Comparison of ENCODE assay signal across 18 cellular contexts in the genomic region with DNA sequence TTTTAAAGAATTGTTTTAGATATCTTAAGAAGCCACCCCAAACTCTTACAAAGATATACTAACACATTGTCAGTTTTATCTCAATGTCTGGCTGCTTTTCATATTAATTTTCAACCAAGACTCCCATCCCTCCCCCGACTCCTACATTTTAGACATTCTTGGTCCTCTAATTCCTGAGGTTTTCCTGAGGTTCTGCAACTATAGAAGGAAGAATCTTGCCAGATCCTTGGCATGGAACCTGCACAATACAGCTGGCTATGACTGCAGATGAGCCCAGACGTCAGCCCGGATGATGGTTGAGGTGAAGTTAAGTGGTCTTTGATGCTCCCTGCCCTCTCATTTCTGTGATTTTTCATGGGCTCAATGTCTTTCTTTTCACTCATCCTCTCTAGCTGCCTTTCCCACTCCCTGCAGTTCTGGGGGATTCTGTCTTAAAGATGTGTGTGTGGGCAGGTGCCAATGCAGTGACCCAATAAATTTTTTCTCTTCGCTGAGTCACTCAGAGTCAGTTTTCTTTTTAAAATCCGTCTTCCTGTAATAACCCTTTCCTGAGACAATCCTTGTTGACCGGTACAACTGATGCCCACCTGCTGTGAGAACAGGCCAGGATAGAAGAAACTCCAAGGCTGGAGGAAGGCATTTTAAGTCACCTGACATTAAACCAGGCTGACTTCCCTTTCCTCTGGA.
DNase-seq lines count a peak whose midpoint lies in the region; ATAC-seq and TF ChIP-seq lines count a peak whose summit lies in the region.
"Had no signal": no experiment of that assay in that cellular context is flagged by ENCODE, and none has a peak within 500 bp of the region (broad histone marks: within the 10 kb centered on the region; RNA-seq: fewer than 3 reads in every experiment).

No MANE protein-coding gene starts in this region.

- no peak overlapping the region for H3K4me2 ChIP-seq in neural progenitor cell

- H3K27ac Mint-ChIP-seq in chondrocyte (ENCODE audit: unreplicated experiment) (peak overlapping the region; percentile 93), neural progenitor cell (peak overlapping the region; percentile 34)
- H3K27ac Mint-ChIP-seq: activated CD4-positive, alpha-beta T cell treated with anti-CD3 and anti-CD28 coated beads, Interleukin-2, amount 10 ng/mL, durations not matched to agents 7 days and 5 days; activated naive CD4-positive, alpha-beta T cell treated with anti-CD3 and anti-CD28 coated beads for 36 hours; naive thymus-derived CD4-positive, alpha-beta T cell; stimulated activated effector memory CD8-positive, alpha-beta T cell treated with anti-CD3 and anti-CD28 coated beads, Interleukin-12 subunit alpha, Interleukin-12 subunit beta, amount 100 ng/mL, for 72 hours had no signal

- H3K27ac ChIP-seq in neural progenitor cell = no peak overlapping the region
- no peak overlapping the region for H3K27ac ChIP-seq in right lobe of liver
- H3K27ac ChIP-seq in tibial nerve = no peak overlapping the region
- H3K27ac ChIP-seq: lower lobe of right lung, transverse colon had no signal

- no peaks in the 10 kb centered on the region for H3K79me2 ChIP-seq in neural progenitor cell (ENCODE audit: low read depth)

- H3K9me3 ChIP-seq in neural progenitor cell (ENCODE audit: low read depth) = no peaks in the 10 kb centered on the region
- H3K9me3 ChIP-seq in right lobe of liver = no peaks in the 10 kb centered on the region
- peaks cover 0 to 15% (median 0%) of the 10 kb centered on the region in 4 donors for H3K9me3 ChIP-seq in tibial nerve
- H3K9me3 ChIP-seq: lower lobe of right lung, transverse colon had no signal

- no peak for TF ChIP-seq POLR2A in right lobe of liver (IDR thresholded peaks at IDR 0.05)
- no peak for TF ChIP-seq POLR2A in tibial nerve (IDR thresholded peaks at IDR 0.05)

- no peak for TF ChIP-seq CTCF in AG10803 (conservative IDR thresholded peaks at IDR 0.05; ENCODE audit: low read length)
- TF ChIP-seq CTCF in chondrocyte (IDR thresholded peaks at IDR 0.05) = no peak
- TF ChIP-seq CTCF in neural progenitor cell (IDR thresholded peaks at IDR 0.05) = no peak
- TF ChIP-seq CTCF in right lobe of liver (IDR thresholded peaks at IDR 0.05) = no peak
- TF ChIP-seq CTCF in tibial nerve (IDR thresholded peaks at IDR 0.05) = no peak

- H3K4me3 ChIP-seq in AG10803 (ENCODE audit: low read length) (no peak overlapping the region), neural progenitor cell (no peak overlapping the region), right lobe of liver (no peak overlapping the region), tibial nerve (no peak overlapping the region)
- H3K4me3 ChIP-seq: lower lobe of right lung, transverse colon had no signal

- H3K4me1 ChIP-seq in neural progenitor cell = no peaks in the 10 kb centered on the region
- H3K4me1 ChIP-seq in right lobe of liver = no peaks in the 10 kb centered on the region
- H3K4me1 ChIP-seq in tibial nerve = no peaks in the 10 kb centered on the region
- H3K4me1 ChIP-seq: lower lobe of right lung, transverse colon had no signal

- intact Hi-C loops in right lobe of liver (cut with DNase I) = no loop called here

- no peaks in the 10 kb centered on the region for H4K20me1 ChIP-seq in neural progenitor cell (ENCODE audit: low read depth)

- no peaks in the 10 kb centered on the region for H3K27me3 ChIP-seq in neural progenitor cell
- no peaks in the 10 kb centered on the region for H3K27me3 ChIP-seq in right lobe of liver
- H3K27me3 ChIP-seq in tibial nerve = no peaks in the 10 kb centered on the region
- H3K27me3 ChIP-seq: transverse colon had no signal

- H3K4me3 Mint-ChIP-seq in chondrocyte (ENCODE audit: unreplicated experiment) (peak overlapping the region; percentile 21), neural progenitor cell (no peak overlapping the region)
- H3K4me3 Mint-ChIP-seq: activated CD4-positive, alpha-beta T cell treated with anti-CD3 and anti-CD28 coated beads, Interleukin-2, amount 10 ng/mL, durations not matched to agents 7 days and 5 days; activated naive CD4-positive, alpha-beta T cell treated with anti-CD3 and anti-CD28 coated beads for 36 hours; brain; naive thymus-derived CD4-positive, alpha-beta T cell; stimulated activated effector memory CD8-positive, alpha-beta T cell treated with anti-CD3 and anti-CD28 coated beads, Interleukin-12 subunit alpha, Interleukin-12 subunit beta, amount 100 ng/mL, for 72 hours had no signal

- no peak overlapping the region for H3K9ac ChIP-seq in neural progenitor cell

- H3K36me3 ChIP-seq in neural progenitor cell (no peaks in the 10 kb centered on the region), right lobe of liver (no peaks in the 10 kb centered on the region), tibial nerve (no peaks in the 10 kb centered on the region)
- H3K36me3 ChIP-seq: lower lobe of right lung, transverse colon had no signal

- peaks cover 6% of the 10 kb centered on the region for H3K9me3 Mint-ChIP-seq in chondrocyte (ENCODE audit: low read depth)
- peaks cover 5% of the 10 kb centered on the region for H3K9me3 Mint-ChIP-seq in neural progenitor cell

- H3K4me1 Mint-ChIP-seq in chondrocyte (ENCODE audit: low read depth) (peaks cover 62% of the 10 kb centered on the region), neural progenitor cell (peaks cover 16% of the 10 kb centered on the region)
- H3K4me1 Mint-ChIP-seq: activated CD4-positive, alpha-beta T cell treated with anti-CD3 and anti-CD28 coated beads, Interleukin-2, amount 10 ng/mL, durations not matched to agents 7 days and 5 days; naive thymus-derived CD4-positive, alpha-beta T cell; stimulated activated effector memory CD8-positive, alpha-beta T cell treated with anti-CD3 and anti-CD28 coated beads, Interleukin-12 subunit alpha, Interleukin-12 subunit beta, amount 100 ng/mL, for 72 hours had no signal

- H3F3A ChIP-seq in neural progenitor cell (ENCODE audit: low read depth) = no peaks in the 10 kb centered on the region

- peaks cover 2% of the 10 kb centered on the region for H3K36me3 Mint-ChIP-seq in chondrocyte (ENCODE audit: low read depth)
- H3K36me3 Mint-ChIP-seq in neural progenitor cell = no peaks in the 10 kb centered on the region
- H3K36me3 Mint-ChIP-seq: stimulated activated effector memory CD8-positive, alpha-beta T cell treated with anti-CD3 and anti-CD28 coated beads, Interleukin-12 subunit alpha, Interleukin-12 subunit beta, amount 100 ng/mL, for 72 hours had no signal

- no peak for TF ChIP-seq EP300 in tibial nerve (IDR thresholded peaks at IDR 0.05)

- H3K27me3 Mint-ChIP-seq in chondrocyte (ENCODE audit: low read depth) = no peaks in the 10 kb centered on the region
- peaks cover 2% of the 10 kb centered on the region for H3K27me3 Mint-ChIP-seq in neural progenitor cell (ENCODE audit: insufficient read depth, low read depth)
- H3K27me3 Mint-ChIP-seq: brain had no signal

- ATAC-seq in HG03045 (IDR thresholded peaks at IDR 0.05; ENCODE audit: unreplicated experiment) (no peak), right lobe of liver (no peak)
- ATAC-seq: lower lobe of right lung; naive thymus-derived CD4-positive, alpha-beta T cell; stimulated activated effector memory CD8-positive, alpha-beta T cell treated with anti-CD3 and anti-CD28 coated beads, Interleukin-12 subunit alpha, Interleukin-12 subunit beta, amount 100 ng/mL, for 72 hours had no signal

- no peak overlapping the region for H2AFZ ChIP-seq in neural progenitor cell (replicated peaks)

- DNase-seq in AG10803 (ENCODE audit: low read depth) (peak; percentile 78), LHCN-M2 (ENCODE audit: low read depth) (peak; percentile 85), chondrocyte (ENCODE audit: low spot score) (no peak), neural progenitor cell (ENCODE audit: low spot score) (no peak), right lobe of liver (no peak), tibial nerve (ENCODE audit: low spot score in 2 of 2) (no peak), SHP77 treated with DMSO at 0.1 percent for 48 hours (lab: John Stamatoyannopoulos, UW) (no peak)
- DNase-seq: activated CD4-positive, alpha-beta T cell treated with anti-CD3 and anti-CD28 coated beads, Interleukin-2, amount 10 ng/mL, durations not matched to agents 7 days and 5 days; activated naive CD4-positive, alpha-beta T cell treated with anti-CD3 and anti-CD28 coated beads for 36 hours; activated T-cell treated with anti-CD3 and anti-CD28 coated beads for 4 hours; lower lobe of right lung; naive thymus-derived CD4-positive, alpha-beta T cell; NCI-H1092 treated with DMSO at 0.1 percent for 48 hours; NCI-H2171; transverse colon had no signal

- WGBS in right lobe of liver (ENCODE audit: insufficient coverage, low coverage, low lambda C conversion rate, missing lambda C conversion rate) = 66% methylated on average over 6 of the region's 6 CpGs
- 80 to 82% methylated on average over 6 of the region's 6 CpGs for WGBS in tibial nerve, 2 donors

Comparison
In these comparisons a context has a peak if more than half of its experiments do, and no peak if none do; other contexts are left out.
1. DNase-seq: peak in AG10803 (single experiment) and LHCN-M2 (single experiment); none in chondrocyte (single experiment), neural progenitor cell (single experiment), right lobe of liver (0 of 3), tibial nerve (0 of 2) and SHP77 treated with DMSO at 0.1 percent for 48 hours (single experiment).